15 cellular contexts compared by ENCODE assay signal in the genomic region with DNA sequence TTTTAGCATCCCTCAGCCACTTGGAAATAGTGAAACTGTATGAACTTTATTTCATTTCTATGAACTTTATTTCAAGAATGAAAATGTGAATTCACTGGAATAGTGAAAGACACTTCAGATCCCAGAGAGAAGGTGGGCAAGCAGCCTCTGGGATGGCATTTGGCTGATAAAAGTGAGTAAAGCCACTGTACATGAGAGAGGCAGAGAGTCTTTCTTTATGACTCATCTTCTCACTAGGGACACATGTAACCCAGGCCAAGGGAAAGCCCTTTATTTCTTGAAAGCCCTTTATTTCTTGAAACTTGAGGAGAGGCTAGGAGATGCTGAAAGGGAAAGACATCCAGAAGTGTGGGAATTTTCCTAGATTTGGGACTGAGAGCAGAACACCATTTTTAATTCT.
DNase-seq lines count a peak whose midpoint lies in the region; ATAC-seq and FAIRE-seq lines count a peak whose summit lies in the region.
"Had no signal": no experiment of that assay in that cellular context is flagged by ENCODE, and none has a peak within 500 bp of the region (broad histone marks: within the 10 kb centered on the region; RNA-seq: fewer than 3 reads in every experiment).

No MANE protein-coding gene starts in this region.

- peak; percentile 79 for ATAC-seq in GM21390 (IDR thresholded peaks at IDR 0.05; ENCODE audit: unreplicated experiment)
- ATAC-seq in HG03108 (IDR thresholded peaks at IDR 0.05; ENCODE audit: unreplicated experiment) = peak; percentile 83
- ATAC-seq in HG02623 (IDR thresholded peaks at IDR 0.05; ENCODE audit: unreplicated experiment) = no peak
- ATAC-seq: activated naive CD4-positive, alpha-beta T cell treated with anti-CD3 and anti-CD28 coated beads, Interleukin-2, amount 50 U/mL, for 72 hours had no signal

- no peak for FAIRE-seq in HTR-8/SVneo (lab: Jason Lieb, UNC)
- FAIRE-seq: D721Med had no signal

- DNase-seq in AG08395 (ENCODE audit: low spot score) = peak; percentile 6
- peak; percentile 3 for DNase-seq in amniotic epithelial cell (ENCODE audit: low read depth)
- no peak for DNase-seq in HTR-8/SVneo (ENCODE audit: insufficient read length, low spot score)
- DNase-seq in DMS79 treated with DMSO at 0.1 percent for 48 hours (lab: John Stamatoyannopoulos, UW) = no peak
- DNase-seq in NCI-H82 (lab: John Stamatoyannopoulos, UW) = no peak
- DNase-seq: ACHN, cerebellar nuclear complex, NCI-H2029 treated with DMSO at 0.1 percent for 48 hours, NCI-H774, Right ventricle myocardium superior had no signal

Comparison
In these comparisons a context has a peak if more than half of its experiments do, and no peak if none do; other contexts are left out.
1. DNase-seq: peak in AG08395 (single experiment) and amniotic epithelial cell (single experiment); none in HTR-8/SVneo (single experiment), DMS79 treated with DMSO at 0.1 percent for 48 hours (single experiment) and NCI-H82 (single experiment).